20 cellular contexts compared by ENCODE assay signal in genomic region chr15:34755419-34755773, GRCh38. TPM values are rescaled to one million over a fixed set of nuclear protein-coding genes. Genes with fewer than 3 reads are reported as not detected.
DNase-seq lines count a peak whose midpoint lies in the region; ATAC-seq and TF ChIP-seq lines count a peak whose summit lies in the region.
"Had no signal": no experiment of that assay in that cellular context is flagged by ENCODE, and none has a peak within 500 bp of the region (broad histone marks: within the 10 kb centered on the region; RNA-seq: fewer than 3 reads in every experiment).

No MANE protein-coding gene starts in this region.

- H3K36me3 Mint-ChIP-seq in nephron progenitor cell (ENCODE audit: low read depth) = no peaks in the 10 kb centered on the region
- no peaks in the 10 kb centered on the region for H3K36me3 Mint-ChIP-seq in effector memory CD8-positive, alpha-beta T cell (ENCODE audit: insufficient read depth)
- H3K36me3 Mint-ChIP-seq: stimulated activated effector memory CD8-positive, alpha-beta T cell treated with anti-CD3 and anti-CD28 coated beads, Interleukin-12 subunit alpha, Interleukin-12 subunit beta, amount 100 ng/mL, for 72 hours had no signal

- H3K4me1 Mint-ChIP-seq in nephron progenitor cell = no peaks in the 10 kb centered on the region
- peaks cover 0 to 2% of the 10 kb centered on the region in 2 donors for H3K4me1 Mint-ChIP-seq in effector memory CD8-positive, alpha-beta T cell (ENCODE audit: low read depth in 2 of 2)
- H3K4me1 Mint-ChIP-seq: stimulated activated effector memory CD8-positive, alpha-beta T cell treated with anti-CD3 and anti-CD28 coated beads, Interleukin-12 subunit alpha, Interleukin-12 subunit beta, amount 100 ng/mL, for 72 hours had no signal

- H3K9me3 ChIP-seq in BE2C = no peaks in the 10 kb centered on the region
- H3K9me3 ChIP-seq in HUES48 (ENCODE audit: control insufficient read depth, insufficient read depth, low read length) = no peaks in the 10 kb centered on the region
- H3K9me3 ChIP-seq in endocrine pancreas (ENCODE audit: control insufficient read depth, low read length) = no peaks in the 10 kb centered on the region
- H3K9me3 ChIP-seq in Karpas-422 (ENCODE audit: low read length) = no peaks in the 10 kb centered on the region
- H3K9me3 ChIP-seq: pancreas, Peyer's patch, tibial artery had no signal

- no peak overlapping the region for H3K4me2 ChIP-seq in Karpas-422 (ENCODE audit: low read depth, low read length, poor library complexity, severe bottlenecking)

- H3K27ac ChIP-seq in HUES48 (ENCODE audit: low read depth, low read length) (no peak overlapping the region), Karpas-422 (ENCODE audit: low read length) (no peak overlapping the region)
- H3K27ac ChIP-seq: foreskin keratinocyte, pancreas, Peyer's patch, tibial artery had no signal

- no peak overlapping the region for H2AFZ ChIP-seq in Karpas-422 (ENCODE audit: low read length)

- H3K79me2 ChIP-seq in Karpas-422 (ENCODE audit: low read length) = no peaks in the 10 kb centered on the region

- H3K36me3 ChIP-seq in BE2C = no peaks in the 10 kb centered on the region
- H3K36me3 ChIP-seq in HUES48 (ENCODE audit: control insufficient read depth, insufficient read depth, low read length) = no peaks in the 10 kb centered on the region
- no peaks in the 10 kb centered on the region for H3K36me3 ChIP-seq in endocrine pancreas (ENCODE audit: control insufficient read depth, insufficient read depth, low read length)
- no peaks in the 10 kb centered on the region for H3K36me3 ChIP-seq in Karpas-422 (ENCODE audit: insufficient read depth, low read length)
- H3K36me3 ChIP-seq: pancreas, Peyer's patch, tibial artery had no signal

- H3K4me1 ChIP-seq in BE2C (peaks cover 6% of the 10 kb centered on the region), HUES48 (ENCODE audit: control insufficient read depth, insufficient read depth, low read length) (peaks cover 4% of the 10 kb centered on the region; the same call in 1 of the 2 replicates), endocrine pancreas (ENCODE audit: control insufficient read depth, insufficient read depth, low read length) (peaks cover 15% of the 10 kb centered on the region), Karpas-422 (ENCODE audit: low read length) (no peaks in the 10 kb centered on the region)
- H3K4me1 ChIP-seq: foreskin keratinocyte had no signal

- H3K27me3 ChIP-seq in BE2C (peaks cover 8% of the 10 kb centered on the region; the same call in 1 of the 2 replicates), HUES48 (ENCODE audit: control insufficient read depth, insufficient read depth, low read length) (peaks cover 56% of the 10 kb centered on the region), endocrine pancreas (ENCODE audit: control insufficient read depth, insufficient read depth, low read length) (no peaks in the 10 kb centered on the region), Karpas-422 (ENCODE audit: low read length) (no peaks in the 10 kb centered on the region)

- H3K9me2 ChIP-seq in Karpas-422 (replicated peaks; ENCODE audit: insufficient read depth, low read length) = no peaks in the 10 kb centered on the region

- H3K4me3 ChIP-seq in BE2C (ENCODE audit: low read depth, low read length) (peak overlapping the region; percentile 74), HUES48 (ENCODE audit: low read depth, low read length) (peak overlapping the region; percentile 58), endocrine pancreas (ENCODE audit: control insufficient read depth, insufficient read depth, low read length) (peak overlapping the region; percentile 81), Karpas-422 (ENCODE audit: low read length) (no peak overlapping the region)

- TF ChIP-seq CTCF in BE2C (IDR thresholded peaks at IDR 0.05; ENCODE audit: low read depth, low read length) (no peak), nephron progenitor cell (IDR thresholded peaks at IDR 0.05) (no peak)

- DNase-seq in BE2C = no peak
- no peak for DNase-seq in nephron progenitor cell
- no peak for DNase-seq in effector memory CD8-positive, alpha-beta T cell
- no peak for DNase-seq in activated CD4-positive, alpha-beta T cell treated with anti-CD3 and anti-CD28 coated beads, Interleukin-2, amount 50 U/mL, for 1 hour
- DNase-seq in Karpas-422 = no peak
- DNase-seq in activated gamma-delta T cell treated with Interleukin-2 at 50 U/mL for 16 hours = no peak
- DNase-seq: activated CD8-positive, alpha-beta T cell treated with anti-CD3 and anti-CD28 coated beads, Interleukin-2, amount 10 ng/mL, durations not matched to agents 7 days and 5 days; amniotic stem cell; DMS 273 treated with DMSO at 0.1 percent for 48 hours; foreskin keratinocyte; NCI-H524 treated with DMSO at 0.1 percent for 48 hours; Peyer's patch; tibial artery had no signal

- peaks cover 97% of the 10 kb centered on the region for H3K27me3 Mint-ChIP-seq in nephron progenitor cell (ENCODE audit: low read depth, poor library complexity)
- H3K27me3 Mint-ChIP-seq in effector memory CD8-positive, alpha-beta T cell = peaks cover 74 to 91% of the 10 kb centered on the region in 2 donors

- H3K9ac ChIP-seq in HUES48 (ENCODE audit: low read depth, low read length) = no peak overlapping the region
- H3K9ac ChIP-seq in endocrine pancreas (ENCODE audit: control insufficient read depth, insufficient read depth, low read length) = peak overlapping the region; percentile 58
- H3K9ac ChIP-seq in Karpas-422 (ENCODE audit: low read length) = no peak overlapping the region

- H3K9me3 Mint-ChIP-seq in nephron progenitor cell = no peaks in the 10 kb centered on the region
- H3K9me3 Mint-ChIP-seq in effector memory CD8-positive, alpha-beta T cell = no peaks in the 10 kb centered on the region
- H3K9me3 Mint-ChIP-seq: stimulated activated effector memory CD8-positive, alpha-beta T cell treated with anti-CD3 and anti-CD28 coated beads, Interleukin-12 subunit alpha, Interleukin-12 subunit beta, amount 100 ng/mL, for 72 hours had no signal

- ATAC-seq in effector memory CD8-positive, alpha-beta T cell (replicated peaks) = no peak
- ATAC-seq: activated CD8-positive, alpha-beta T cell treated with anti-CD3 and anti-CD28 coated beads, Interleukin-2, amount 10 ng/mL, durations not matched to agents 7 days and 5 days had no signal

- peak overlapping the region; percentile 68 for H3K4me3 Mint-ChIP-seq in nephron progenitor cell
- no peak overlapping the region for H3K4me3 Mint-ChIP-seq in effector memory CD8-positive, alpha-beta T cell
- H3K4me3 Mint-ChIP-seq: activated CD8-positive, alpha-beta T cell treated with anti-CD3 and anti-CD28 coated beads, Interleukin-2, amount 10 ng/mL, durations not matched to agents 7 days and 5 days; stimulated activated effector memory CD8-positive, alpha-beta T cell treated with anti-CD3 and anti-CD28 coated beads, Interleukin-12 subunit alpha, Interleukin-12 subunit beta, amount 100 ng/mL, for 72 hours had no signal

- no peaks in the 10 kb centered on the region for H4K20me1 ChIP-seq in Karpas-422 (ENCODE audit: insufficient read depth, low read depth, low read length)

- H3K27ac Mint-ChIP-seq in nephron progenitor cell = no peak overlapping the region
- H3K27ac Mint-ChIP-seq in effector memory CD8-positive, alpha-beta T cell = no peak overlapping the region
- H3K27ac Mint-ChIP-seq: activated CD8-positive, alpha-beta T cell treated with anti-CD3 and anti-CD28 coated beads, Interleukin-2, amount 10 ng/mL, durations not matched to agents 7 days and 5 days; stimulated activated effector memory CD8-positive, alpha-beta T cell treated with anti-CD3 and anti-CD28 coated beads, Interleukin-12 subunit alpha, Interleukin-12 subunit beta, amount 100 ng/mL, for 72 hours had no signal

RNA-seq across cellular contexts. Expression of gene GJD2, which starts 0.6 kb away (rescaled TPM):
- 6.6 TPM for polyA plus RNA-seq in BE2C (2012; ENCODE audit: insufficient read depth, insufficient read length, low read depth)
- not detected in 2 replicates for total RNA-seq in Karpas-422 (2014; rRNA removed; shearing (Covaris generic); ENCODE audit: low replicate concordance)
- total RNA-seq: activated CD8-positive, alpha-beta T cell treated with anti-CD3 and anti-CD28 coated beads, Interleukin-2, amount 10 ng/mL, durations not matched to agents 7 days and 5 days; endothelial cell of umbilical vein; foreskin keratinocyte; kidney epithelial cell; Peyer's patch had no signal
- polyA plus RNA-seq: endothelial cell of umbilical vein, foreskin keratinocyte, IgD-negative memory B cell had no signal

RNA-seq across cellular contexts. Expression of gene ACTC1, which starts 40.0 kb away (rescaled TPM):
- 3.1 TPM for polyA plus RNA-seq in BE2C (2012; ENCODE audit: insufficient read depth, insufficient read length, low read depth)
- total RNA-seq in Karpas-422 (2014; rRNA removed; shearing (Covaris generic); ENCODE audit: low replicate concordance) = not detected in 2 replicates
- total RNA-seq: activated CD8-positive, alpha-beta T cell treated with anti-CD3 and anti-CD28 coated beads, Interleukin-2, amount 10 ng/mL, durations not matched to agents 7 days and 5 days; endothelial cell of umbilical vein; foreskin keratinocyte; kidney epithelial cell; Peyer's patch had no signal
- polyA plus RNA-seq: foreskin keratinocyte, IgD-negative memory B cell had no signal
